Comparison of ENCODE assay signal across 11 cellular contexts in the genomic region with DNA sequence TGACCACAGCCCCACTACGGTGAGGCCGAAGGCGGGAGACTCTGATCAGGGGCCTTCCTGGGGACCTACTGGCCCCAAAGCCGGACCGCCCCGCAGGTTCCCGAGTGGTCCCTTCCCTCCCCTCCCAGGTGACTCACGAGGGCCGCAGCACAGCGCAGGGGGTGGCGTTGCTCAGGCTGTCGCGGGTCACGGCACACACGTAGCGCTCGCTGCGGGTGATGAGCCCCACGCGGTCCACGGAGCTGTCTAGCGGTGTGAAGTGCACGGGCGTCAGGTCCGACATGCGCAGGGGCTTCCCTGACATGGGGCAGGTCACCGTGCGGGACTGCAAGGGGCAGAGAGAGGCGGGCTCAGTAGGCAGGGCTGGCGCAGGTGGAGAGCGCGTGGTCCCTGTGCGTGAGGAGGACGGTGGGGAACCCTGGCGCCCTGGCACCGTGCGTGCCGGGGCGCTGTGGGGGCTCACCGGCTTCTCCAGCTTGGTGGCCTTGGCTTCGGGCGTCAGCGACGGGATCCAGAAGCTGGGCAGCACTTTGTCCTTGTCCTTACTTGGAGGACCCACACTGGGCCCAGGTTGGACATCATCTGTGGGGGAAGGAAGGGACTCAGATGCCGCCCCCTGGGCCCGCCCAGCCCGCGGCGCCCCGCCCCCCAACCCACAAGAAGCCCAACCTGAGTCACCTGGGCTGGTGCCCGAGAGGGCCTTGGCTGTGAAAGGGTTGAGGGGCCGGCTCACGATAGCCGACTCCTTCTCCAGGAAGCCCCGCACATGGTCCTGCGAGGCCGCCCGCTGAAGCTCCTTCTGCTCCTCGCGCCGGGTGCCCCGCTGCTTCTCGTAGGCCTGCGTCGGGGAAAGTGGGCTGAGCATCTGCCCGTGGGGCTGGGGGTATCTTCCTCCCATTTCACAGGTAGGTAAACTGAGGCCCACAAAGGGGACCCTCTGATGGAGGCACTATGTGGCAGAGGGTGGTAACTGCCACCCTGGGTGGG. TPM values are rescaled to one million over a fixed set of nuclear protein-coding genes. Genes with fewer than 3 reads are reported as not detected.
DNase-seq lines count a peak whose midpoint lies in the region; ATAC-seq, FAIRE-seq and TF ChIP-seq lines count a peak whose summit lies in the region.
"Had no signal": no experiment of that assay in that cellular context is flagged by ENCODE, and none has a peak within 500 bp of the region (broad histone marks: within the 10 kb centered on the region; RNA-seq: fewer than 3 reads in every experiment).

No MANE protein-coding gene starts in this region.

- H3K9me3 ChIP-seq in mammary epithelial cell (replicated peaks; ENCODE audit: insufficient read depth, low read length), result no peaks in the 10 kb centered on the region

- WGBS in mammary epithelial cell (ENCODE audit: low coverage, missing lambda C conversion rate), result 93% methylated on average over 26 of the region's 66 CpGs

- no peak for FAIRE-seq in GM12892 (lab: Jason Lieb, UNC)
- FAIRE-seq: endothelial cell of umbilical vein had no signal

- no peak overlapping the region for H3K9ac ChIP-seq in mammary epithelial cell (ENCODE audit: insufficient read depth, low read length)

- POLR2A ChIA-PET in MCF 10A (lab: Yijun Ruan, JAX), result interaction anchor here (0.5 to 0.6 kb wide), 2 partner anchors 23 to 143 kb away, joined by 3 read pairs; no protein-coding TSS in a partner anchor

- H3K27me3 Mint-ChIP-seq in MCF 10A (ENCODE audit: insufficient read depth, unreplicated experiment), result no peaks in the 10 kb centered on the region
- no peaks in the 10 kb centered on the region for H3K27me3 Mint-ChIP-seq in stimulated activated naive CD8-positive, alpha-beta T cell treated with anti-CD3 and anti-CD28 coated beads, Interleukin-15, amount 100 ng/mL, for 72 hours
- H3K27me3 Mint-ChIP-seq: stimulated activated naive B cell treated with anti-CD40 and anti-IgM and Interleukin-4, amounts not matched to agents 10 μg/mL and 1 μg/mL and 100 μg/mL, for 72 hours had no signal

- no peak overlapping the region for H3K4me2 ChIP-seq in mammary epithelial cell (ENCODE audit: insufficient read depth, low read depth, low read length)

- DNase-seq in MCF 10A (ENCODE audit: unreplicated experiment) (no peak), mammary epithelial cell (no peak), activated gamma-delta T cell treated with Interleukin-2 at 50 U/mL for 16 hours (peak; percentile 64), iPS-NIHi7 (ENCODE audit: extremely low spot score) (peak; percentile 80), GM12892 (ENCODE audit: insufficient read length) (no peak), COLO829 (ENCODE audit: low spot score) (no peak)
- peak; percentile 49 to 53 for DNase-seq in stimulated activated naive CD8-positive, alpha-beta T cell treated with anti-CD3 and anti-CD28 coated beads, Interleukin-15, amount 100 ng/mL, for 72 hours
- DNase-seq: NCI-H748 treated with DMSO at 0.1 percent for 48 hours; stimulated activated naive B cell treated with anti-CD40 and anti-IgM and Interleukin-4, amounts not matched to agents 10 μg/mL and 1 μg/mL and 100 μg/mL, for 72 hours had no signal

- TF ChIP-seq CTCF in MCF 10A (IDR thresholded peaks at IDR 0.05; ENCODE audit: unreplicated experiment) (no peak), mammary epithelial cell (conservative IDR thresholded peaks at IDR 0.05 in 1 of 2, IDR thresholded peaks at IDR 0.05 in 1 of 2; ENCODE audit: extremely low read depth in 1 of 2, insufficient read depth in 1 of 2, low read depth in 1 of 2, low read length in 2 of 2) (no peak)

- peaks cover 8% of the 10 kb centered on the region for H3K79me2 ChIP-seq in mammary epithelial cell (ENCODE audit: insufficient read depth, low read length)

- peaks cover 45% of the 10 kb centered on the region for H3K36me3 Mint-ChIP-seq in MCF 10A (ENCODE audit: insufficient read depth, unreplicated experiment)

- ATAC-seq in stimulated activated naive CD8-positive, alpha-beta T cell treated with anti-CD3 and anti-CD28 coated beads, Interleukin-15, amount 100 ng/mL, for 72 hours, result peak; percentile 27
- no peak for ATAC-seq in GM21619 (IDR thresholded peaks at IDR 0.05; ENCODE audit: unreplicated experiment)

- no peak overlapping the region for H3K27ac ChIP-seq in mammary epithelial cell (ENCODE audit: insufficient read depth, low read depth, low read length)

- H3K9me3 Mint-ChIP-seq in MCF 10A (ENCODE audit: unreplicated experiment), result no peaks in the 10 kb centered on the region
- no peaks in the 10 kb centered on the region for H3K9me3 Mint-ChIP-seq in stimulated activated naive CD8-positive, alpha-beta T cell treated with anti-CD3 and anti-CD28 coated beads, Interleukin-15, amount 100 ng/mL, for 72 hours
- H3K9me3 Mint-ChIP-seq: stimulated activated naive B cell treated with anti-CD40 and anti-IgM and Interleukin-4, amounts not matched to agents 10 μg/mL and 1 μg/mL and 100 μg/mL, for 72 hours had no signal

- H3K4me1 ChIP-seq in mammary epithelial cell (ENCODE audit: insufficient read depth, low read length), result peaks cover 11% of the 10 kb centered on the region

- H3K36me3 ChIP-seq in mammary epithelial cell (ENCODE audit: insufficient read depth, low read length), result peaks cover 8% of the 10 kb centered on the region

- TSS peak; percentile 30 for BruUV-seq in MCF 10A (replicated peaks; lab: Mats Ljungman, UMichigan)
- BruUV-seq in mammary epithelial cell (replicated peaks; lab: Mats Ljungman, UMichigan), result no TSS peak

- no peak overlapping the region for H2AFZ ChIP-seq in mammary epithelial cell (ENCODE audit: low read depth, low read length)

- TF ChIP-seq POLR2A in GM12892 (IDR thresholded peaks at IDR 0.05; ENCODE audit: low read depth, low read length), result no peak

- in situ Hi-C loops in mammary epithelial cell (cut with MboI; ENCODE audit: low sequenced_read_pairs in 2 of 2), result no loop called here

- H3K4me3 Mint-ChIP-seq in MCF 10A (ENCODE audit: unreplicated experiment), result no peak overlapping the region
- peak overlapping the region; percentile 63 to 74 for H3K4me3 Mint-ChIP-seq in stimulated activated naive CD8-positive, alpha-beta T cell treated with anti-CD3 and anti-CD28 coated beads, Interleukin-15, amount 100 ng/mL, for 72 hours
- H3K4me3 Mint-ChIP-seq: stimulated activated naive B cell treated with anti-CD40 and anti-IgM and Interleukin-4, amounts not matched to agents 10 μg/mL and 1 μg/mL and 100 μg/mL, for 72 hours had no signal

- H3K4me1 Mint-ChIP-seq in MCF 10A (ENCODE audit: insufficient read depth, unreplicated experiment), result peaks cover 12% of the 10 kb centered on the region
- H3K4me1 Mint-ChIP-seq in stimulated activated naive CD8-positive, alpha-beta T cell treated with anti-CD3 and anti-CD28 coated beads, Interleukin-15, amount 100 ng/mL, for 72 hours, result peaks cover 97% of the 10 kb centered on the region

- intact Hi-C loops in MCF 10A (cut with micrococcal nuclease), result no loop called here
- intact Hi-C loops in mammary epithelial cell (cut with micrococcal nuclease), result no loop called here

- H3K27me3 ChIP-seq in mammary epithelial cell (ENCODE audit: insufficient read depth, low read length), result no peaks in the 10 kb centered on the region

- no peak overlapping the region for H3K27ac Mint-ChIP-seq in MCF 10A (ENCODE audit: low read depth, unreplicated experiment)
- peak overlapping the region; percentile 6 to 95 for H3K27ac Mint-ChIP-seq in stimulated activated naive CD8-positive, alpha-beta T cell treated with anti-CD3 and anti-CD28 coated beads, Interleukin-15, amount 100 ng/mL, for 72 hours
- H3K27ac Mint-ChIP-seq: stimulated activated naive B cell treated with anti-CD40 and anti-IgM and Interleukin-4, amounts not matched to agents 10 μg/mL and 1 μg/mL and 100 μg/mL, for 72 hours had no signal

- CTCF ChIA-PET in MCF 10A (lab: Yijun Ruan, JAX), result interaction anchor here (0.5 to 7.3 kb wide), 3 partner anchors 9 to 104 kb away, joined by 3 to 89 read pairs (median 29); no protein-coding TSS in a partner anchor
- CTCF ChIA-PET in mammary epithelial cell (lab: Charles Lee; ENCODE audit: low non-redundant PET), result no interaction called here

- no peaks in the 10 kb centered on the region for H4K20me1 ChIP-seq in mammary epithelial cell (ENCODE audit: insufficient read depth, low read length)

- H3K4me3 ChIP-seq in mammary epithelial cell (replicated peaks in 1 of 3; ENCODE audit: insufficient read depth in 1 of 3, low read depth in 2 of 3, low read length in 3 of 3), result no peak overlapping the region

- dilution Hi-C loops in mammary epithelial cell (cut with HindIII; ENCODE audit: low sequenced_read_pairs), result no loop called here

RNA-seq across cellular contexts. Expression of gene NOSIP, which starts 23.7 kb away (rescaled TPM):
- 54.4 and 57.9 TPM in 2 replicates for total RNA-seq in MCF 10A (2022)
- 10 to 100 TPM; 43.6 to 50.7 TPM for total RNA-seq in mammary epithelial cell
- polyA plus RNA-seq in mammary epithelial cell, result 59.7 TPM
- 20.9 TPM for polyA minus RNA-seq in mammary epithelial cell
- 19.3 TPM for polyA plus RNA-seq in GM12892 (2012; ENCODE audit: missing spikeins)

RNA-seq across cellular contexts. Expression of gene PRRG2, which starts 24.4 kb away (rescaled TPM):
- total RNA-seq in MCF 10A (2022) (3.9 and 4.7 TPM in 2 replicates), mammary epithelial cell (10 to 100 TPM; 14.3 to 14.7 TPM)
- polyA plus RNA-seq in mammary epithelial cell, result 7.0 TPM
- polyA minus RNA-seq in mammary epithelial cell, result not detected
- polyA plus RNA-seq in GM12892 (2012; ENCODE audit: missing spikeins), result 0.47 TPM

RNA-seq across cellular contexts. Expression of gene RCN3, which starts 28.9 kb away (rescaled TPM):
- total RNA-seq in MCF 10A (2022) (not detected in 2 replicates), mammary epithelial cell (under 1 TPM; 0.49 to 0.50 TPM)
- polyA plus RNA-seq in mammary epithelial cell, result 0.05 TPM
- polyA minus RNA-seq in mammary epithelial cell, result not detected
- 0.23 TPM for polyA plus RNA-seq in GM12892 (2012; ENCODE audit: missing spikeins)

RNA-seq across cellular contexts. Expression of gene PRR12, which starts 34.3 kb away (rescaled TPM):
- total RNA-seq in MCF 10A (2022), result 19.0 and 20.2 TPM in 2 replicates
- total RNA-seq in mammary epithelial cell, result 10 to 100 TPM in 1 of 2 donors, 1 to 10 TPM in 1; 3.5 to 23.0 TPM
- polyA plus RNA-seq in mammary epithelial cell, result 0.91 TPM
- polyA minus RNA-seq in mammary epithelial cell, result 7.4 TPM
- polyA plus RNA-seq in GM12892 (2012; ENCODE audit: missing spikeins), result 2.0 TPM

RNA-seq across cellular contexts. Expression of gene FCGRT, which starts 44.2 kb away (rescaled TPM):
- total RNA-seq in MCF 10A (2022) (not detected in 2 replicates), mammary epithelial cell (10 to 100 TPM in 1 of 2 donors, 1 to 10 TPM in 1; 2.8 to 19.5 TPM)
- polyA plus RNA-seq in mammary epithelial cell, result 2.5 TPM
- polyA minus RNA-seq in mammary epithelial cell, result not detected
- not detected for polyA plus RNA-seq in GM12892 (2012; ENCODE audit: missing spikeins)

Comparison
In these comparisons a context has a peak if more than half of its experiments do, and no peak if none do; other contexts are left out.
1. DNase-seq: peak in activated gamma-delta T cell treated with Interleukin-2 at 50 U/mL for 16 hours (single experiment), iPS-NIHi7 (single experiment) and stimulated activated naive CD8-positive, alpha-beta T cell treated with anti-CD3 and anti-CD28 coated beads, Interleukin-15, amount 100 ng/mL, for 72 hours (2 of 2); none in MCF 10A (single experiment), mammary epithelial cell (single experiment), GM12892 (single experiment) and COLO829 (single experiment).